Comparison of ENCODE assay signal across 18 cellular contexts in the genomic region with DNA sequence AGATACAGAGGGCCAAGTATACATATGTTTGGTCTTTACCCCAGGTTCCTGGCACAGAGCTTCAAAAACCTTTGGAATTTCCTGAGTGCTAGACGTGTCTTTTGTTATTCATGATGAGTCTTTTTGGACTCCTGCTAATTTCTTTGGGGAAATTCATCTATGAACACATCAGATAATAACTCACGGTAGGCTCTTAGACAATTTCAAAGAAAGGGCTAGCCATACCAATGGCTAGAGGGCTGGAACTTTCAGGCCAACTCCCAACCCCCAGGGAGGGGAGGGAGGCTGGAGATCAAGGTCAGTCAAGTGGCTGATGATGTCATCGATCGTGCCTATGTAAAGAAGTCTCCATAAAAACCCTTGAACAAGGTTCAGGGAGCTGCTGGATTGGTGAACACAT.
DNase-seq lines count a peak whose midpoint lies in the region; ATAC-seq, FAIRE-seq and TF ChIP-seq lines count a peak whose summit lies in the region.
"Had no signal": no experiment of that assay in that cellular context is flagged by ENCODE, and none has a peak within 500 bp of the region (broad histone marks: within the 10 kb centered on the region; RNA-seq: fewer than 3 reads in every experiment).

No MANE protein-coding gene starts in this region.

- peak overlapping the region; percentile 70 to 86 for H3K27ac Mint-ChIP-seq in effector memory CD8-positive, alpha-beta T cell
- no peak overlapping the region for H3K27ac Mint-ChIP-seq in activated CD8-positive, alpha-beta T cell treated with anti-CD3 and anti-CD28 coated beads for 36 hours
- H3K27ac Mint-ChIP-seq: activated CD4-positive, alpha-beta memory T cell treated with anti-CD3 and anti-CD28 coated beads, Interleukin-2, amount 10 ng/mL, durations not matched to agents 7 days and 5 days; activated T-cell treated with anti-CD3 and anti-CD28 coated beads, Interleukin-2, amount 50 U/mL, for 72 hours had no signal

- DNase-seq in DMS53 (lab: John Stamatoyannopoulos, UW) (peak; percentile 58), DMS53 treated with DMSO at 0.1 percent for 48 hours (lab: John Stamatoyannopoulos, UW; ENCODE audit: unreplicated experiment) (no peak), NCI-H226 (peak; percentile 89), osteoblast (ENCODE audit: insufficient read length, low spot score, missing footprints) (no peak), D721Med (ENCODE audit: insufficient read length, low spot score) (no peak), superior temporal gyrus (ENCODE audit: extremely low spot score) (no peak)
- DNase-seq in effector memory CD8-positive, alpha-beta T cell = no peak
- DNase-seq in activated CD8-positive, alpha-beta T cell treated with anti-CD3 and anti-CD28 coated beads for 36 hours = no peak
- DNase-seq: activated CD4-positive, alpha-beta memory T cell treated with anti-CD3 and anti-CD28 coated beads, Interleukin-2, amount 10 ng/mL, durations not matched to agents 7 days and 5 days; activated T-cell treated with anti-CD3 and anti-CD28 coated beads, Interleukin-2, amount 50 U/mL, for 72 hours; GF-D8; NCI-H1694 treated with DMSO at 0.1 percent for 48 hours; NCI-H524; small intestine; transverse colon had no signal

- no peaks in the 10 kb centered on the region for H3K9me3 Mint-ChIP-seq in effector memory CD8-positive, alpha-beta T cell
- no peaks in the 10 kb centered on the region for H3K9me3 Mint-ChIP-seq in activated CD8-positive, alpha-beta T cell treated with anti-CD3 and anti-CD28 coated beads for 36 hours
- H3K9me3 Mint-ChIP-seq: activated CD4-positive, alpha-beta memory T cell treated with anti-CD3 and anti-CD28 coated beads, Interleukin-2, amount 10 ng/mL, durations not matched to agents 7 days and 5 days; activated T-cell treated with anti-CD3 and anti-CD28 coated beads, Interleukin-2, amount 50 U/mL, for 72 hours had no signal

- POLR2A ChIA-PET in activated CD8-positive, alpha-beta T cell treated with anti-CD3 and anti-CD28 coated beads for 36 hours (lab: Charles Lee) = no interaction called here

- no peaks in the 10 kb centered on the region for H3K79me2 ChIP-seq in osteoblast (ENCODE audit: insufficient read depth, low read length)

- H3K36me3 Mint-ChIP-seq in effector memory CD8-positive, alpha-beta T cell (ENCODE audit: insufficient read depth) = peaks cover 5% of the 10 kb centered on the region
- peaks cover 1% of the 10 kb centered on the region for H3K36me3 Mint-ChIP-seq in activated CD8-positive, alpha-beta T cell treated with anti-CD3 and anti-CD28 coated beads for 36 hours (ENCODE audit: low read depth)

- H3K4me1 ChIP-seq in osteoblast (ENCODE audit: insufficient read depth, low read length) = peaks cover 16% of the 10 kb centered on the region
- H3K4me1 ChIP-seq: parathyroid adenoma had no signal

- H3K4me3 ChIP-seq in osteoblast (ENCODE audit: insufficient read depth, low read length) = no peak overlapping the region
- H3K4me3 ChIP-seq: coronary artery, transverse colon had no signal

- intact Hi-C loops in activated CD8-positive, alpha-beta T cell treated with anti-CD3 and anti-CD28 coated beads for 36 hours (cut with micrococcal nuclease) = no loop called here

- no peak for FAIRE-seq in D721Med (lab: Jason Lieb, UNC)
- FAIRE-seq: small intestine had no signal

- H3K27me3 ChIP-seq in osteoblast (ENCODE audit: insufficient read depth, low read length) = no peaks in the 10 kb centered on the region
- H3K27me3 ChIP-seq: transverse colon had no signal

- H2AFZ ChIP-seq in osteoblast (ENCODE audit: low read length) = no peak overlapping the region
- H2AFZ ChIP-seq: parathyroid adenoma had no signal

- TF ChIP-seq CTCF in osteoblast (IDR thresholded peaks at IDR 0.05; ENCODE audit: extremely low read depth, low read depth, low read length) (no peak), D721Med (IDR thresholded peaks at IDR 0.05; ENCODE audit: insufficient read depth, missing control alignments) (no peak)
- TF ChIP-seq CTCF in activated CD8-positive, alpha-beta T cell treated with anti-CD3 and anti-CD28 coated beads for 36 hours (IDR thresholded peaks at IDR 0.05) = no peak

- no peaks in the 10 kb centered on the region for H3K27me3 Mint-ChIP-seq in effector memory CD8-positive, alpha-beta T cell
- H3K27me3 Mint-ChIP-seq in activated CD8-positive, alpha-beta T cell treated with anti-CD3 and anti-CD28 coated beads for 36 hours = no peaks in the 10 kb centered on the region
- H3K27me3 Mint-ChIP-seq: activated CD4-positive, alpha-beta memory T cell treated with anti-CD3 and anti-CD28 coated beads, Interleukin-2, amount 10 ng/mL, durations not matched to agents 7 days and 5 days had no signal

- H3K36me3 ChIP-seq in osteoblast (ENCODE audit: insufficient read depth, low read length) = no peaks in the 10 kb centered on the region
- H3K36me3 ChIP-seq: transverse colon had no signal

- CTCF ChIA-PET in activated CD8-positive, alpha-beta T cell treated with anti-CD3 and anti-CD28 coated beads for 36 hours (lab: Charles Lee) = no interaction called here

- no peak overlapping the region for H3K4me2 ChIP-seq in osteoblast (ENCODE audit: insufficient read depth, low read length)

- H3K4me3 Mint-ChIP-seq in effector memory CD8-positive, alpha-beta T cell = no peak overlapping the region
- H3K4me3 Mint-ChIP-seq in activated CD8-positive, alpha-beta T cell treated with anti-CD3 and anti-CD28 coated beads for 36 hours = no peak overlapping the region
- H3K4me3 Mint-ChIP-seq: activated CD4-positive, alpha-beta memory T cell treated with anti-CD3 and anti-CD28 coated beads, Interleukin-2, amount 10 ng/mL, durations not matched to agents 7 days and 5 days; activated T-cell treated with anti-CD3 and anti-CD28 coated beads, Interleukin-2, amount 50 U/mL, for 72 hours had no signal

- no peak for ATAC-seq in effector memory CD8-positive, alpha-beta T cell (replicated peaks)
- ATAC-seq in activated CD8-positive, alpha-beta T cell treated with anti-CD3 and anti-CD28 coated beads for 36 hours = no peak
- ATAC-seq: activated T-cell treated with anti-CD3 and anti-CD28 coated beads, Interleukin-2, amount 50 U/mL, for 72 hours had no signal

- H3K27ac ChIP-seq in osteoblast (ENCODE audit: low read depth, low read length) = peak overlapping the region; percentile 52
- H3K27ac ChIP-seq: 22Rv1, coronary artery, parathyroid adenoma, transverse colon had no signal

- peaks cover 23 to 25% of the 10 kb centered on the region in 2 donors for H3K4me1 Mint-ChIP-seq in effector memory CD8-positive, alpha-beta T cell (ENCODE audit: low read depth in 2 of 2)
- peaks cover 33% of the 10 kb centered on the region for H3K4me1 Mint-ChIP-seq in activated CD8-positive, alpha-beta T cell treated with anti-CD3 and anti-CD28 coated beads for 36 hours (ENCODE audit: low read depth)

- peaks cover 3% of the 10 kb centered on the region for H4K20me1 ChIP-seq in osteoblast (ENCODE audit: insufficient read depth, low read length)

- H3K9me3 ChIP-seq in osteoblast (ENCODE audit: low read depth, low read length) = no peaks in the 10 kb centered on the region
- H3K9me3 ChIP-seq: transverse colon had no signal

Comparison
In these comparisons a context has a peak if more than half of its experiments do, and no peak if none do; other contexts are left out.
1. DNase-seq: peak in DMS53 (single experiment) and NCI-H226 (single experiment); none in DMS53 treated with DMSO at 0.1 percent for 48 hours (single experiment), effector memory CD8-positive, alpha-beta T cell (0 of 3), osteoblast (single experiment), D721Med (single experiment), activated CD8-positive, alpha-beta T cell treated with anti-CD3 and anti-CD28 coated beads for 36 hours (single experiment) and superior temporal gyrus (single experiment).